ENCODE assay signal across 8 cellular contexts in the genomic region with DNA sequence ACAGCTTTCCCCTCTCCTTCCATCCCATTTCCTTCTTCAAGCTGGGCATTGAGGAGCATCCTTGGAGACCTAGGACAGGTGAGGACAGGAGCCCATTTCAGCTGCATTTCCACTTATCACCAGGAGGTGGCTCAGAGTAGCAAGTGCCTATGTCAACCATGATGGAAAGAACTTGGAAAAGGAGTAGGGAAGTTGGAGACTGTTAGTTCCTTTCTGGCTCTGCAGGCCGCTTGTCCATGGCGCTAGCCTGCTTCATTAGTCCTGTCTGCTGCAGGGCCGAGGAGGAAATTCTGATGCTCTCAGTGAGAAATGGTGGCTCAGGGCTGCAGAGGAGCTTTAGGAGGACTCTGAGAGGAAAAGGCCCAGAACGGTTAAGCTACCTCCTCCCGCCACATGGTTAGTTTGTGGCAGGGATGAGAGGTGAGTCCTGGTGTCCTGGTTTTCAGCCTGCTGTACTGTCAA. TPM values are rescaled to one million over a fixed set of nuclear protein-coding genes. Genes with fewer than 3 reads are reported as not detected.
DNase-seq lines count a peak whose midpoint lies in the region; ATAC-seq and TF ChIP-seq lines count a peak whose summit lies in the region.

No MANE protein-coding gene starts in this region.

- no peak overlapping the region for H3K27ac Mint-ChIP-seq in activated CD4-positive, alpha-beta memory T cell treated with anti-CD3 and anti-CD28 coated beads, Interleukin-2, amount 10 ng/mL, durations not matched to agents 7 days and 5 days
- no peak overlapping the region for H3K27ac Mint-ChIP-seq in nephron progenitor cell

- no peak overlapping the region for H3K4me3 Mint-ChIP-seq in activated CD4-positive, alpha-beta memory T cell treated with anti-CD3 and anti-CD28 coated beads, Interleukin-2, amount 10 ng/mL, durations not matched to agents 7 days and 5 days
- no peak overlapping the region for H3K4me3 Mint-ChIP-seq in nephron progenitor cell

- peaks cover 36% of the 10 kb centered on the region for H3K27me3 Mint-ChIP-seq in activated CD4-positive, alpha-beta memory T cell treated with anti-CD3 and anti-CD28 coated beads, Interleukin-2, amount 10 ng/mL, durations not matched to agents 7 days and 5 days
- H3K27me3 Mint-ChIP-seq in nephron progenitor cell (ENCODE audit: low read depth, poor library complexity), result peaks cover 8% of the 10 kb centered on the region

- TF ChIP-seq CTCF in epithelial cell of esophagus (IDR thresholded peaks at IDR 0.05; ENCODE audit: insufficient read depth, low read depth, low read length, missing control alignments) (peak; percentile 91), nephron progenitor cell (IDR thresholded peaks at IDR 0.05) (peak; percentile 69)

- H3K4me1 Mint-ChIP-seq in activated CD4-positive, alpha-beta memory T cell treated with anti-CD3 and anti-CD28 coated beads, Interleukin-2, amount 10 ng/mL, durations not matched to agents 7 days and 5 days, result peaks cover 17% of the 10 kb centered on the region
- H3K4me1 Mint-ChIP-seq in nephron progenitor cell, result peaks cover 35% of the 10 kb centered on the region

- no peak for ATAC-seq in GM18909 (IDR thresholded peaks at IDR 0.05; ENCODE audit: poor library complexity, unreplicated experiment)

- no peaks in the 10 kb centered on the region for H3K9me3 Mint-ChIP-seq in activated CD4-positive, alpha-beta memory T cell treated with anti-CD3 and anti-CD28 coated beads, Interleukin-2, amount 10 ng/mL, durations not matched to agents 7 days and 5 days
- H3K9me3 Mint-ChIP-seq in nephron progenitor cell, result peaks cover 4% of the 10 kb centered on the region

- no peaks in the 10 kb centered on the region for H3K36me3 Mint-ChIP-seq in activated CD4-positive, alpha-beta memory T cell treated with anti-CD3 and anti-CD28 coated beads, Interleukin-2, amount 10 ng/mL, durations not matched to agents 7 days and 5 days (ENCODE audit: low read depth)
- H3K36me3 Mint-ChIP-seq in nephron progenitor cell (ENCODE audit: low read depth), result no peaks in the 10 kb centered on the region

- POLR2A ChIA-PET in activated CD4-positive, alpha-beta memory T cell treated with anti-CD3 and anti-CD28 coated beads, Interleukin-2, amount 10 ng/mL, durations not matched to agents 7 days and 5 days (lab: Charles Lee), result interaction anchor here (0.9 to 4.5 kb wide), 2 partner anchors 22 to 24 kb away, joined by 4 to 30 read pairs; no protein-coding TSS in a partner anchor

- DNase-seq in NOMO-1 treated with DMSO at 0.1 percent for 48 hours (lab: John Stamatoyannopoulos, UW; ENCODE audit: unreplicated experiment) (peak; percentile 23), NOMO-1 treated with dmso at 0.1 percent for 144 hours (lab: John Stamatoyannopoulos, UW; ENCODE audit: unreplicated experiment) (no peak), NCI-H2029 (lab: John Stamatoyannopoulos, UW) (peak; percentile 11), epithelial cell of esophagus (ENCODE audit: low read depth) (peak; percentile 82), nephron progenitor cell (peak; percentile 60), ureter (ENCODE audit: low spot score) (peak; percentile 72)
- DNase-seq in activated CD4-positive, alpha-beta memory T cell treated with anti-CD3 and anti-CD28 coated beads, Interleukin-2, amount 10 ng/mL, durations not matched to agents 7 days and 5 days, result peak; percentile 55

- CTCF ChIA-PET in activated CD4-positive, alpha-beta memory T cell treated with anti-CD3 and anti-CD28 coated beads, Interleukin-2, amount 10 ng/mL, durations not matched to agents 7 days and 5 days (lab: Charles Lee), result interaction anchor here (0.8 to 3.7 kb wide), 16 partner anchors 8 to 124 kb away, joined by 3 to 76 read pairs (median 4); no protein-coding TSS in a partner anchor

- H3K4me3 ChIP-seq in epithelial cell of esophagus (ENCODE audit: low read length), result no peak overlapping the region

RNA-seq across cellular contexts. Expression of a gene that starts 7.0 kb away (rescaled TPM):
- 1 to 10 TPM in 1 of 2 experiments, under 1 TPM in 1; 0.88 to 1.6 TPM for total RNA-seq in activated CD4-positive, alpha-beta memory T cell treated with anti-CD3 and anti-CD28 coated beads, Interleukin-2, amount 10 ng/mL, durations not matched to agents 7 days and 5 days
- 26.9 TPM for total RNA-seq in ureter

RNA-seq across cellular contexts. Expression of a gene that starts 44.0 kb away (rescaled TPM):
- total RNA-seq in activated CD4-positive, alpha-beta memory T cell treated with anti-CD3 and anti-CD28 coated beads, Interleukin-2, amount 10 ng/mL, durations not matched to agents 7 days and 5 days, result 10 to 100 TPM; 44.5 to 46.0 TPM
- 135 TPM for total RNA-seq in ureter

Comparison
In these comparisons a context has a peak if more than half of its experiments do, and no peak if none do; other contexts are left out.
1. RNA of a gene that starts 7.0 kb away (total RNA-seq): 26.9 TPM in ureter (single experiment); 0.88 to 1.6 TPM in activated CD4-positive, alpha-beta memory T cell treated with anti-CD3 and anti-CD28 coated beads, Interleukin-2, amount 10 ng/mL, durations not matched to agents 7 days and 5 days; every median in the first group is over 10 times any median in the second.